Comparison of ENCODE assay signal across 7 cellular contexts in genomic region chr6:141677598-141678211, GRCh38.
DNase-seq lines count a peak whose midpoint lies in the region; ATAC-seq and TF ChIP-seq lines count a peak whose summit lies in the region.

No MANE protein-coding gene starts in this region.

- H3K4me3 Mint-ChIP-seq in HFFc6, result peak overlapping the region; percentile 44; the same call in 1 of the 2 replicates
- H3K4me3 Mint-ChIP-seq in stimulated activated naive CD8-positive, alpha-beta T cell treated with anti-CD3 and anti-CD28 coated beads, Interleukin-15, amount 100 ng/mL, for 72 hours, result no peak overlapping the region

- DNase-seq in GM12864 (ENCODE audit: low read depth) (no peak), HFFc6 (peak; percentile 27), NCI-H446 treated with DMSO at 0.1 percent for 48 hours (lab: John Stamatoyannopoulos, UW) (peak; percentile 12), dedifferentiated amniotic fluid mesenchymal stem cell (ENCODE audit: extremely low spot score) (peak; percentile 46), pons (ENCODE audit: low spot score) (peak; percentile 17)
- no peak for DNase-seq in stimulated activated naive CD8-positive, alpha-beta T cell treated with anti-CD3 and anti-CD28 coated beads, Interleukin-15, amount 100 ng/mL, for 72 hours

- peaks cover 29% of the 10 kb centered on the region for H3K4me1 Mint-ChIP-seq in HFFc6 (ENCODE audit: low read depth)
- H3K4me1 Mint-ChIP-seq in stimulated activated naive CD8-positive, alpha-beta T cell treated with anti-CD3 and anti-CD28 coated beads, Interleukin-15, amount 100 ng/mL, for 72 hours, result no peaks in the 10 kb centered on the region

- H3K27ac Mint-ChIP-seq in HFFc6, result peak overlapping the region; percentile 20; the same call in 1 of the 2 replicates
- no peak overlapping the region for H3K27ac Mint-ChIP-seq in stimulated activated naive CD8-positive, alpha-beta T cell treated with anti-CD3 and anti-CD28 coated beads, Interleukin-15, amount 100 ng/mL, for 72 hours

- H3K4me3 ChIP-seq in GM12864 (ENCODE audit: low read depth, low read length), result no peak overlapping the region

- H3K9me3 Mint-ChIP-seq in HFFc6, result no peaks in the 10 kb centered on the region
- H3K9me3 Mint-ChIP-seq in stimulated activated naive CD8-positive, alpha-beta T cell treated with anti-CD3 and anti-CD28 coated beads, Interleukin-15, amount 100 ng/mL, for 72 hours, result no peaks in the 10 kb centered on the region

- H3K27me3 Mint-ChIP-seq in HFFc6 (ENCODE audit: insufficient read depth), result peaks cover 1% of the 10 kb centered on the region; the same call in 1 of the 2 replicates
- peaks cover 4% of the 10 kb centered on the region for H3K27me3 Mint-ChIP-seq in stimulated activated naive CD8-positive, alpha-beta T cell treated with anti-CD3 and anti-CD28 coated beads, Interleukin-15, amount 100 ng/mL, for 72 hours

- ATAC-seq in stimulated activated naive CD8-positive, alpha-beta T cell treated with anti-CD3 and anti-CD28 coated beads, Interleukin-15, amount 100 ng/mL, for 72 hours, result no peak
- no peak for ATAC-seq in GM19452 (IDR thresholded peaks at IDR 0.05; ENCODE audit: unreplicated experiment)

- H3K36me3 Mint-ChIP-seq in HFFc6 (ENCODE audit: low read depth), result no peaks in the 10 kb centered on the region

- TF ChIP-seq CTCF in GM12864 (IDR thresholded peaks at IDR 0.05; ENCODE audit: low read depth, low read length, missing control alignments) (peak; percentile 61), HFFc6 (IDR thresholded peaks at IDR 0.05) (peak; percentile 87)

Comparison
In these comparisons a context has a peak if more than half of its experiments do, and no peak if none do; other contexts are left out.
1. DNase-seq: peak in HFFc6 (single experiment), NCI-H446 treated with DMSO at 0.1 percent for 48 hours (single experiment), dedifferentiated amniotic fluid mesenchymal stem cell (single experiment) and pons (single experiment); none in GM12864 (single experiment) and stimulated activated naive CD8-positive, alpha-beta T cell treated with anti-CD3 and anti-CD28 coated beads, Interleukin-15, amount 100 ng/mL, for 72 hours (0 of 2).